In genomic region chr17:29369831-29370735, GRCh38 we compare ENCODE assay signal across 8 cellular contexts. TPM values are rescaled to one million over a fixed set of nuclear protein-coding genes. Genes with fewer than 3 reads are reported as not detected.
DNase-seq lines count a peak whose midpoint lies in the region; ATAC-seq and FAIRE-seq lines count a peak whose summit lies in the region.

No MANE protein-coding gene starts in this region.

- ATAC-seq in stimulated activated memory B cell treated with anti-CD40 and anti-IgM and Interleukin-4, amounts not matched to agents 10 μg/mL and 1 μg/mL and 100 μg/mL, for 72 hours, result peak; percentile 92

- no CpG with 5 or more reads among the region's 7 CpGs for WGBS in mesendoderm (ENCODE audit: extremely low coverage, insufficient coverage, low lambda C conversion rate)

- no peak overlapping the region for H4K5ac ChIP-seq in mesendoderm (ENCODE audit: low read length)

- H4K8ac ChIP-seq in mesendoderm (ENCODE audit: low read depth, low read length), result no peak overlapping the region

- no peak overlapping the region for H3K27ac ChIP-seq in mesendoderm (ENCODE audit: low read depth, low read length)

- no peak overlapping the region for H3K4me3 ChIP-seq in mesendoderm (ENCODE audit: low read length)

- H3K9me3 Mint-ChIP-seq in stimulated activated memory B cell treated with anti-CD40 and anti-IgM and Interleukin-4, amounts not matched to agents 10 μg/mL and 1 μg/mL and 100 μg/mL, for 72 hours, result no peaks in the 10 kb centered on the region

- no peak overlapping the region for H2BK15ac ChIP-seq in mesendoderm (replicated peaks; ENCODE audit: low read depth)

- no peaks in the 10 kb centered on the region for H3K36me3 ChIP-seq in mesendoderm (ENCODE audit: control insufficient read depth, insufficient read depth, low read length)

- H3K4me2 ChIP-seq in mesendoderm (ENCODE audit: low read length), result peak overlapping the region; percentile 30

- H3K23ac ChIP-seq in mesendoderm (ENCODE audit: low read length), result no peak overlapping the region

- H3K4me1 ChIP-seq in mesendoderm (ENCODE audit: control insufficient read depth, low read depth, low read length), result no peaks in the 10 kb centered on the region

- no peaks in the 10 kb centered on the region for H3K79me1 ChIP-seq in mesendoderm (ENCODE audit: low read length)

- peak overlapping the region; percentile 57 for H3K9ac ChIP-seq in mesendoderm (ENCODE audit: low read length)

- H3K4me3 Mint-ChIP-seq in stimulated activated memory B cell treated with anti-CD40 and anti-IgM and Interleukin-4, amounts not matched to agents 10 μg/mL and 1 μg/mL and 100 μg/mL, for 72 hours, result no peak overlapping the region

- no peaks in the 10 kb centered on the region for H3K79me2 ChIP-seq in mesendoderm (ENCODE audit: control insufficient read depth, insufficient read depth, low read length)

- no peaks in the 10 kb centered on the region for H3K27me3 ChIP-seq in mesendoderm (ENCODE audit: insufficient read depth, low read length, poor library complexity)

- FAIRE-seq in endometrium (lab: Jason Lieb, UNC), result peak; percentile 85

- H3K27ac Mint-ChIP-seq in stimulated activated memory B cell treated with anti-CD40 and anti-IgM and Interleukin-4, amounts not matched to agents 10 μg/mL and 1 μg/mL and 100 μg/mL, for 72 hours, result no peak overlapping the region

- H2BK120ac ChIP-seq in mesendoderm (ENCODE audit: low read depth, low read length), result no peak overlapping the region

- H3K4me1 Mint-ChIP-seq in stimulated activated memory B cell treated with anti-CD40 and anti-IgM and Interleukin-4, amounts not matched to agents 10 μg/mL and 1 μg/mL and 100 μg/mL, for 72 hours, result no peaks in the 10 kb centered on the region

- no peaks in the 10 kb centered on the region for H3K27me3 Mint-ChIP-seq in stimulated activated memory B cell treated with anti-CD40 and anti-IgM and Interleukin-4, amounts not matched to agents 10 μg/mL and 1 μg/mL and 100 μg/mL, for 72 hours

- H3K4ac ChIP-seq in mesendoderm (ENCODE audit: low read depth, low read length), result no peak overlapping the region

- DNase-seq in ELR (ENCODE audit: low read depth) (peak; percentile 88), HT-29 (ENCODE audit: low spot score) (peak; percentile 93), NOMO-1 (lab: John Stamatoyannopoulos, UW; ENCODE audit: unreplicated experiment in 2 of 2) (peak; percentile 36 to 72), mesendoderm (peak; percentile 94), GF-D8 (lab: John Stamatoyannopoulos, UW) (no peak)
- DNase-seq in activated CD8-positive, alpha-beta memory T cell treated with anti-CD3 and anti-CD28 coated beads for 4 hours (ENCODE audit: low read depth in 2 of 2), result peak; percentile 4 to 26

- H2AK5ac ChIP-seq in mesendoderm (ENCODE audit: low read length), result no peak overlapping the region

- H3K56ac ChIP-seq in mesendoderm (ENCODE audit: low read length), result no peak overlapping the region

- no peak overlapping the region for H2BK5ac ChIP-seq in mesendoderm (ENCODE audit: low read length)

- no peaks in the 10 kb centered on the region for H3K36me3 Mint-ChIP-seq in stimulated activated memory B cell treated with anti-CD40 and anti-IgM and Interleukin-4, amounts not matched to agents 10 μg/mL and 1 μg/mL and 100 μg/mL, for 72 hours

- H3K18ac ChIP-seq in mesendoderm (ENCODE audit: low read length), result no peak overlapping the region

RNA-seq across cellular contexts. Expression of gene TAOK1, which starts 20.1 kb away (rescaled TPM):
- total RNA-seq in HT-29 (2014; rRNA removed; shearing (Covaris generic)), result 20.5 and 25.9 TPM in 2 replicates
- polyA plus RNA-seq in mesendoderm (2013, experiment 1 of 2), result 21.1 TPM
- polyA plus RNA-seq in mesendoderm (2013, experiment 2 of 2), result 21.2 TPM
